ENCODE assay signal across 2 cellular contexts in genomic region chr12:57171668-57172067, GRCh38.
TF ChIP-seq lines count a peak whose summit lies in the region.

No MANE protein-coding gene starts in this region.

TF ChIP-seq in SK-N-SH treated with all-trans-retinoic acid at 6 μM for 48 hours, 23 proteins besides CTCF, POLR2A, EP300 and RAD21 (continued from another document):
- TF ChIP-seq PPARA (CRISPR knock-in tag; IDR thresholded peaks at IDR 0.05; ENCODE audit: borderline replicate concordance) (no peak), ARNTL (CRISPR knock-in tag; IDR thresholded peaks at IDR 0.05; ENCODE audit: borderline replicate concordance, low read depth) (no peak), RARB (CRISPR knock-in tag; IDR thresholded peaks at IDR 0.05) (no peak), GLIS3 (CRISPR knock-in tag; IDR thresholded peaks at IDR 0.05) (no peak), CSRNP3 (CRISPR knock-in tag; IDR thresholded peaks at IDR 0.05) (no peak)
- TF ChIP-seq, protein P1, sequence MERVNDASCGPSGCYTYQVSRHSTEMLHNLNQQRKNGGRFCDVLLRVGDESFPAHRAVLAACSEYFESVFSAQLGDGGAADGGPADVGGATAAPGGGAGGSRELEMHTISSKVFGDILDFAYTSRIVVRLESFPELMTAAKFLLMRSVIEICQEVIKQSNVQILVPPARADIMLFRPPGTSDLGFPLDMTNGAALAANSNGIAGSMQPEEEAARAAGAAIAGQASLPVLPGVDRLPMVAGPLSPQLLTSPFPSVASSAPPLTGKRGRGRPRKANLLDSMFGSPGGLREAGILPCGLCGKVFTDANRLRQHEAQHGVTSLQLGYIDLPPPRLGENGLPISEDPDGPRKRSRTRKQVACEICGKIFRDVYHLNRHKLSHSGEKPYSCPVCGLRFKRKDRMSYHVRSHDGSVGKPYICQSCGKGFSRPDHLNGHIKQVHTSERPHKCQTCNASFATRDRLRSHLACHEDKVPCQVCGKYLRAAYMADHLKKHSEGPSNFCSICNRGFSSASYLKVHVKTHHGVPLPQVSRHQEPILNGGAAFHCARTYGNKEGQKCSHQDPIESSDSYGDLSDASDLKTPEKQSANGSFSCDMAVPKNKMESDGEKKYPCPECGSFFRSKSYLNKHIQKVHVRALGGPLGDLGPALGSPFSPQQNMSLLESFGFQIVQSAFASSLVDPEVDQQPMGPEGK (CRISPR knock-in tag; IDR thresholded peaks at IDR 0.05; ENCODE audit: borderline replicate concordance) = no peak
- TF ChIP-seq, protein P2, sequence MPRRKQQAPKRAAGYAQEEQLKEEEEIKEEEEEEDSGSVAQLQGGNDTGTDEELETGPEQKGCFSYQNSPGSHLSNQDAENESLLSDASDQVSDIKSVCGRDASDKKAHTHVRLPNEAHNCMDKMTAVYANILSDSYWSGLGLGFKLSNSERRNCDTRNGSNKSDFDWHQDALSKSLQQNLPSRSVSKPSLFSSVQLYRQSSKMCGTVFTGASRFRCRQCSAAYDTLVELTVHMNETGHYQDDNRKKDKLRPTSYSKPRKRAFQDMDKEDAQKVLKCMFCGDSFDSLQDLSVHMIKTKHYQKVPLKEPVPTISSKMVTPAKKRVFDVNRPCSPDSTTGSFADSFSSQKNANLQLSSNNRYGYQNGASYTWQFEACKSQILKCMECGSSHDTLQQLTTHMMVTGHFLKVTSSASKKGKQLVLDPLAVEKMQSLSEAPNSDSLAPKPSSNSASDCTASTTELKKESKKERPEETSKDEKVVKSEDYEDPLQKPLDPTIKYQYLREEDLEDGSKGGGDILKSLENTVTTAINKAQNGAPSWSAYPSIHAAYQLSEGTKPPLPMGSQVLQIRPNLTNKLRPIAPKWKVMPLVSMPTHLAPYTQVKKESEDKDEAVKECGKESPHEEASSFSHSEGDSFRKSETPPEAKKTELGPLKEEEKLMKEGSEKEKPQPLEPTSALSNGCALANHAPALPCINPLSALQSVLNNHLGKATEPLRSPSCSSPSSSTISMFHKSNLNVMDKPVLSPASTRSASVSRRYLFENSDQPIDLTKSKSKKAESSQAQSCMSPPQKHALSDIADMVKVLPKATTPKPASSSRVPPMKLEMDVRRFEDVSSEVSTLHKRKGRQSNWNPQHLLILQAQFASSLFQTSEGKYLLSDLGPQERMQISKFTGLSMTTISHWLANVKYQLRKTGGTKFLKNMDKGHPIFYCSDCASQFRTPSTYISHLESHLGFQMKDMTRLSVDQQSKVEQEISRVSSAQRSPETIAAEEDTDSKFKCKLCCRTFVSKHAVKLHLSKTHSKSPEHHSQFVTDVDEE (CRISPR knock-in tag; IDR thresholded peaks at IDR 0.05) = no peak

TF ChIP-seq in SK-N-SH, 30 proteins besides CTCF, POLR2A, EP300 and RAD21 (continued from another document):
- TF ChIP-seq, protein P3, sequence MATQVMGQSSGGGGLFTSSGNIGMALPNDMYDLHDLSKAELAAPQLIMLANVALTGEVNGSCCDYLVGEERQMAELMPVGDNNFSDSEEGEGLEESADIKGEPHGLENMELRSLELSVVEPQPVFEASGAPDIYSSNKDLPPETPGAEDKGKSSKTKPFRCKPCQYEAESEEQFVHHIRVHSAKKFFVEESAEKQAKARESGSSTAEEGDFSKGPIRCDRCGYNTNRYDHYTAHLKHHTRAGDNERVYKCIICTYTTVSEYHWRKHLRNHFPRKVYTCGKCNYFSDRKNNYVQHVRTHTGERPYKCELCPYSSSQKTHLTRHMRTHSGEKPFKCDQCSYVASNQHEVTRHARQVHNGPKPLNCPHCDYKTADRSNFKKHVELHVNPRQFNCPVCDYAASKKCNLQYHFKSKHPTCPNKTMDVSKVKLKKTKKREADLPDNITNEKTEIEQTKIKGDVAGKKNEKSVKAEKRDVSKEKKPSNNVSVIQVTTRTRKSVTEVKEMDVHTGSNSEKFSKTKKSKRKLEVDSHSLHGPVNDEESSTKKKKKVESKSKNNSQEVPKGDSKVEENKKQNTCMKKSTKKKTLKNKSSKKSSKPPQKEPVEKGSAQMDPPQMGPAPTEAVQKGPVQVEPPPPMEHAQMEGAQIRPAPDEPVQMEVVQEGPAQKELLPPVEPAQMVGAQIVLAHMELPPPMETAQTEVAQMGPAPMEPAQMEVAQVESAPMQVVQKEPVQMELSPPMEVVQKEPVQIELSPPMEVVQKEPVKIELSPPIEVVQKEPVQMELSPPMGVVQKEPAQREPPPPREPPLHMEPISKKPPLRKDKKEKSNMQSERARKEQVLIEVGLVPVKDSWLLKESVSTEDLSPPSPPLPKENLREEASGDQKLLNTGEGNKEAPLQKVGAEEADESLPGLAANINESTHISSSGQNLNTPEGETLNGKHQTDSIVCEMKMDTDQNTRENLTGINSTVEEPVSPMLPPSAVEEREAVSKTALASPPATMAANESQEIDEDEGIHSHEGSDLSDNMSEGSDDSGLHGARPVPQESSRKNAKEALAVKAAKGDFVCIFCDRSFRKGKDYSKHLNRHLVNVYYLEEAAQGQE (IDR thresholded peaks at IDR 0.05; ENCODE audit: low read depth, low read length) = no peak
- TF ChIP-seq TEAD4 (IDR thresholded peaks at IDR 0.05; ENCODE audit: borderline replicate concordance, insufficient read depth) = no peak
- no peak for TF ChIP-seq ZBTB33 (IDR thresholded peaks at IDR 0.05; ENCODE audit: borderline replicate concordance, low read depth)
- TF ChIP-seq FOXM1 (IDR thresholded peaks at IDR 0.05; ENCODE audit: low read depth) = no peak
- TF ChIP-seq, protein P4, sequence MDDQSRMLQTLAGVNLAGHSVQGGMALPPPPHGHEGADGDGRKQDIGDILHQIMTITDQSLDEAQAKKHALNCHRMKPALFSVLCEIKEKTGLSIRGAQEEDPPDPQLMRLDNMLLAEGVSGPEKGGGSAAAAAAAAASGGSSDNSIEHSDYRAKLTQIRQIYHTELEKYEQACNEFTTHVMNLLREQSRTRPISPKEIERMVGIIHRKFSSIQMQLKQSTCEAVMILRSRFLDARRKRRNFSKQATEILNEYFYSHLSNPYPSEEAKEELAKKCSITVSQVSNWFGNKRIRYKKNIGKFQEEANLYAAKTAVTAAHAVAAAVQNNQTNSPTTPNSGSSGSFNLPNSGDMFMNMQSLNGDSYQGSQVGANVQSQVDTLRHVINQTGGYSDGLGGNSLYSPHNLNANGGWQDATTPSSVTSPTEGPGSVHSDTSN (IDR thresholded peaks at IDR 0.05) = no peak
- no peak for TF ChIP-seq MAX (IDR thresholded peaks at IDR 0.05; ENCODE audit: low read depth)
- no peak for TF ChIP-seq FOSL2 (IDR thresholded peaks at IDR 0.05; ENCODE audit: borderline replicate concordance, low read depth)
TF ChIP-seq in SK-N-SH: peak in this region for 0.
